ENCODE assay signal across 23 cellular contexts in genomic region chr3:172877011-172877410, GRCh38.
DNase-seq lines count a peak whose midpoint lies in the region; ATAC-seq, FAIRE-seq and TF ChIP-seq lines count a peak whose summit lies in the region.
"Had no signal": no experiment of that assay in that cellular context is flagged by ENCODE, and none has a peak within 500 bp of the region (broad histone marks: within the 10 kb centered on the region; RNA-seq: fewer than 3 reads in every experiment).

No MANE protein-coding gene starts in this region.

- intact Hi-C loops in pancreas (cut with DNase I): no loop called here

- H3K36me3 ChIP-seq in Loucy (ENCODE audit: insufficient read depth, low read length) (no peaks in the 10 kb centered on the region), SJCRH30 (no peaks in the 10 kb centered on the region), pancreas (no peaks in the 10 kb centered on the region)
- H3K36me3 ChIP-seq: esophagus muscularis mucosa, HAP-1, stomach, upper lobe of left lung had no signal

- H3K27me3 ChIP-seq in Loucy (ENCODE audit: insufficient read depth, low read length, poor library complexity, severe bottlenecking): no peaks in the 10 kb centered on the region
- no peaks in the 10 kb centered on the region for H3K27me3 ChIP-seq in SJCRH30
- no peaks in the 10 kb centered on the region for H3K27me3 ChIP-seq in pancreas
- H3K27me3 ChIP-seq: esophagus muscularis mucosa, stomach, upper lobe of left lung had no signal

- H3K9me2 ChIP-seq in Loucy (replicated peaks; ENCODE audit: low read depth, low read length): no peaks in the 10 kb centered on the region

- H3K4me3 ChIP-seq in Loucy (ENCODE audit: low read length, poor library complexity, severe bottlenecking): no peak overlapping the region
- H3K4me3 ChIP-seq in SJCRH30: no peak overlapping the region
- no peak overlapping the region for H3K4me3 ChIP-seq in skeletal muscle cell (ENCODE audit: low read depth, low read length)
- H3K4me3 ChIP-seq in pancreas: no peak overlapping the region
- H3K4me3 ChIP-seq: esophagus muscularis mucosa, HAP-1, skin epidermis, stomach, upper lobe of left lung had no signal

- H3K9me3 ChIP-seq in Loucy (ENCODE audit: insufficient read depth, low read depth, low read length) (peaks cover 24% of the 10 kb centered on the region; the same call in 1 of the 2 replicates), SJCRH30 (replicated peaks) (no peaks in the 10 kb centered on the region), pancreas (no peaks in the 10 kb centered on the region)
- H3K9me3 ChIP-seq: HAP-1 had no signal

- WGBS in pancreas, 2 donors: 52 to 57% methylated on average over 4 of the region's 4 CpGs

- no peaks in the 10 kb centered on the region for H3F3A ChIP-seq in Loucy (ENCODE audit: low read depth)

- H3K9ac ChIP-seq in Loucy (ENCODE audit: low read depth, low read length, poor library complexity, severe bottlenecking): no peak overlapping the region

- H3K4me1 ChIP-seq in Loucy (ENCODE audit: insufficient read depth, low read length, poor library complexity, severe bottlenecking): peaks cover 27% of the 10 kb centered on the region
- peaks cover 6% of the 10 kb centered on the region; the same call in 1 of the 2 replicates for H3K4me1 ChIP-seq in SJCRH30
- H3K4me1 ChIP-seq in pancreas: no peaks in the 10 kb centered on the region
- H3K4me1 ChIP-seq: esophagus muscularis mucosa had no signal

- no peaks in the 10 kb centered on the region for H3K79me2 ChIP-seq in Loucy (ENCODE audit: insufficient read depth, low read length)

- H3K27ac ChIP-seq in SJCRH30 (peak overlapping the region; percentile 51; the same call in 1 of the 2 replicates), pancreas (no peak overlapping the region)
- H3K27ac ChIP-seq: esophagus muscularis mucosa, skin epidermis, stomach, upper lobe of left lung had no signal

- no peak for FAIRE-seq in pancreas (lab: Jason Lieb, UNC)

- no peak for TF ChIP-seq CTCF in Loucy (conservative IDR thresholded peaks at IDR 0.05; ENCODE audit: low read length)
- no peak for TF ChIP-seq CTCF in pancreas (IDR thresholded peaks at IDR 0.05)

- H2AFZ ChIP-seq in Loucy (ENCODE audit: low read length): no peak overlapping the region

- H3K4me2 ChIP-seq in Loucy (ENCODE audit: low read depth, low read length, poor library complexity, severe bottlenecking): peak overlapping the region; percentile 33

- no peaks in the 10 kb centered on the region for H4K20me1 ChIP-seq in Loucy (ENCODE audit: insufficient read depth, low read length, poor library complexity, severe bottlenecking)

- DNase-seq in SJCRH30 (peak in 1 of 2 experiments; percentile 1), iPS-NIHi7 (ENCODE audit: extremely low spot score) (peak; percentile 28), skeletal muscle cell (ENCODE audit: low read depth) (peak; percentile 7), NK-92 (lab: John Stamatoyannopoulos, UW; ENCODE audit: unreplicated experiment) (no peak), pancreas (no peak)
- DNase-seq: activated CD4-positive, alpha-beta T cell treated with anti-CD3 and anti-CD28 coated beads for 4 hours; activated CD8-positive, alpha-beta memory T cell treated with anti-CD3 and anti-CD28 coated beads, Interleukin-2, amount 50 U/mL, for 4 hours; effector CD4-positive, alpha-beta T cell; GDM1; naive thymus-derived CD4-positive, alpha-beta T cell; NCI-H1417 treated with DMSO at 0.1 percent for 48 hours; NCI-H446; posterior cingulate gyrus; RPMI8226; stimulated activated CD4-positive, alpha-beta T cell treated with anti-CD3 and anti-CD28 coated beads, Interleukin-4, amount 100 ng/mL, for 24 hours; stomach; SW 1271 had no signal

- ATAC-seq in HG02571 (IDR thresholded peaks at IDR 0.05; ENCODE audit: unreplicated experiment): no peak
- no peak for ATAC-seq in pancreas
- ATAC-seq: naive thymus-derived CD4-positive, alpha-beta T cell had no signal

Comparison
In these comparisons a context has a peak if more than half of its experiments do, and no peak if none do; other contexts are left out.
1. DNase-seq: peak in iPS-NIHi7 (single experiment) and skeletal muscle cell (single experiment); none in NK-92 (single experiment) and pancreas (0 of 6).